8 cellular contexts compared by ENCODE assay signal in genomic region chr4:76306882-76307669, GRCh38. TPM values are rescaled to one million over a fixed set of nuclear protein-coding genes. Genes with fewer than 3 reads are reported as not detected.
DNase-seq lines count a peak whose midpoint lies in the region; ATAC-seq and TF ChIP-seq lines count a peak whose summit lies in the region.

No MANE protein-coding gene starts in this region.

- peaks cover 27% of the 10 kb centered on the region for H3K27me3 Mint-ChIP-seq in activated T-cell treated with anti-CD3 and anti-CD28 coated beads, Interleukin-2, amount 50 U/mL, for 24 hours
- H3K27me3 Mint-ChIP-seq in natural killer cell (ENCODE audit: low read depth in 2 of 2) = peaks cover 0 to 13% of the 10 kb centered on the region in 2 donors

- TF ChIP-seq CTCF in LNCaP clone FGC (IDR thresholded peaks at IDR 0.05; ENCODE audit: control insufficient read depth, extremely low read depth, insufficient read depth) (peak; percentile 71), fibroblast of villous mesenchyme (IDR thresholded peaks at IDR 0.05; ENCODE audit: insufficient read depth, low read depth, low read length) (peak; percentile 42), natural killer cell (IDR thresholded peaks at IDR 0.05) (no peak)

- H3K9me3 Mint-ChIP-seq in activated T-cell treated with anti-CD3 and anti-CD28 coated beads, Interleukin-2, amount 50 U/mL, for 24 hours = no peaks in the 10 kb centered on the region
- H3K9me3 Mint-ChIP-seq in natural killer cell = no peaks in the 10 kb centered on the region

- intact Hi-C loops in natural killer cell (cut with micrococcal nuclease) = no loop called here

- H3K27ac Mint-ChIP-seq in activated T-cell treated with anti-CD3 and anti-CD28 coated beads, Interleukin-2, amount 50 U/mL, for 24 hours = peak overlapping the region; percentile 20
- H3K27ac Mint-ChIP-seq in natural killer cell = peak overlapping the region in 1 of 2 donors; percentile 63

- H3K4me1 Mint-ChIP-seq in activated T-cell treated with anti-CD3 and anti-CD28 coated beads, Interleukin-2, amount 50 U/mL, for 24 hours (ENCODE audit: low read depth) = peaks cover 27% of the 10 kb centered on the region
- peaks cover 23 to 41% of the 10 kb centered on the region in 2 donors for H3K4me1 Mint-ChIP-seq in natural killer cell

- ATAC-seq in natural killer cell (peak in 2 of 3 donors; percentile 24 to 44), HG02973 (IDR thresholded peaks at IDR 0.05; ENCODE audit: unreplicated experiment) (no peak)

- H3K4me3 ChIP-seq in LNCaP clone FGC (ENCODE audit: low read depth, low read length) = peak overlapping the region; percentile 85
- H3K4me3 ChIP-seq in fibroblast of villous mesenchyme (ENCODE audit: low read depth, low read length) = peak overlapping the region; percentile 66

- H3K36me3 Mint-ChIP-seq in activated T-cell treated with anti-CD3 and anti-CD28 coated beads, Interleukin-2, amount 50 U/mL, for 24 hours (ENCODE audit: low read depth) = no peaks in the 10 kb centered on the region
- peaks cover 8% of the 10 kb centered on the region for H3K36me3 Mint-ChIP-seq in natural killer cell

- peak overlapping the region; percentile 75 for H3K4me3 Mint-ChIP-seq in activated T-cell treated with anti-CD3 and anti-CD28 coated beads, Interleukin-2, amount 50 U/mL, for 24 hours
- H3K4me3 Mint-ChIP-seq in natural killer cell = peak overlapping the region; percentile 80

- DNase-seq in DMS79 treated with DMSO at 0.1 percent for 48 hours (lab: John Stamatoyannopoulos, UW) = peak; percentile 22
- no peak for DNase-seq in DMS79 (lab: John Stamatoyannopoulos, UW)
- no peak for DNase-seq in LNCaP clone FGC (ENCODE audit: low read depth)
- peak; percentile 49 for DNase-seq in activated T-cell treated with anti-CD3 and anti-CD28 coated beads, Interleukin-2, amount 50 U/mL, for 24 hours
- DNase-seq in fibroblast of villous mesenchyme (ENCODE audit: low read depth) = peak; percentile 51
- DNase-seq in natural killer cell = no peak
- no peak for DNase-seq in mesenteric fat pad (ENCODE audit: low spot score)

RNA-seq across cellular contexts. Expression of gene STBD1, which starts 0.5 kb away (rescaled TPM):
- total RNA-seq in fibroblast of villous mesenchyme (5.8 and 6.9 TPM in 2 replicates), natural killer cell (1 to 10 TPM in 1 of 3 donors, under 1 TPM in 2; 0.15 to 1.3 (median 0.26) TPM), mesenteric fat pad (34.7 TPM)

RNA-seq across cellular contexts. Expression of gene FAM47E, which starts 55.6 kb away (rescaled TPM):
- 0.32 and 0.86 TPM in 2 replicates for total RNA-seq in fibroblast of villous mesenchyme
- total RNA-seq in natural killer cell = under 1 TPM in 2 of 3 donors, not detected in 1; 0.21 to 0.85 TPM
- 3.3 TPM for total RNA-seq in mesenteric fat pad

Comparison
In these comparisons a context has a peak if more than half of its experiments do, and no peak if none do; other contexts are left out.
1. DNase-seq: peak in DMS79 treated with DMSO at 0.1 percent for 48 hours (single experiment), activated T-cell treated with anti-CD3 and anti-CD28 coated beads, Interleukin-2, amount 50 U/mL, for 24 hours (single experiment) and fibroblast of villous mesenchyme (single experiment); none in DMS79 (single experiment), LNCaP clone FGC (single experiment), natural killer cell (single experiment) and mesenteric fat pad (single experiment).